8 cellular contexts compared by ENCODE assay signal in genomic region chr12:122368361-122369073, GRCh38. TPM values are rescaled to one million over a fixed set of nuclear protein-coding genes. Genes with fewer than 3 reads are reported as not detected.
DNase-seq lines count a peak whose midpoint lies in the region; ATAC-seq and TF ChIP-seq lines count a peak whose summit lies in the region.

No MANE protein-coding gene starts in this region.

- H3K23ac ChIP-seq in H9 (ENCODE audit: insufficient read length, low read depth, low read length) = no peak overlapping the region

- peaks cover 0 to 9% (median 4%) of the 10 kb centered on the region in 3 experiments; a peak in 4 of 7 replicates for H3K36me3 Mint-ChIP-seq in H9 (ENCODE audit: insufficient read depth in 1 of 3, low read depth in 3 of 3)
- peaks cover 14% of the 10 kb centered on the region for H3K36me3 Mint-ChIP-seq in activated naive CD8-positive, alpha-beta T cell treated with anti-CD3 and anti-CD28 coated beads, Interleukin-2, amount 50 U/mL, for 24 hours (ENCODE audit: low read depth)
- peaks cover 4% of the 10 kb centered on the region for H3K36me3 Mint-ChIP-seq in T-helper 17 cell (ENCODE audit: low read depth)

- no peaks in the 10 kb centered on the region for H3K23me2 ChIP-seq in H9 (ENCODE audit: insufficient read length, low read depth, low read length, poor library complexity, severe bottlenecking)

- H3K9me2 ChIP-seq in PC-3 (replicated peaks; ENCODE audit: low read length) = no peaks in the 10 kb centered on the region

- H3K4me1 Mint-ChIP-seq in H9 (peaks cover 8 to 11% of the 10 kb centered on the region in 2 experiments), T-helper 17 cell (peaks cover 14% of the 10 kb centered on the region)
- H3K4me1 Mint-ChIP-seq in activated naive CD8-positive, alpha-beta T cell treated with anti-CD3 and anti-CD28 coated beads, Interleukin-2, amount 50 U/mL, for 24 hours = peaks cover 15% of the 10 kb centered on the region

- ATAC-seq in PC-3 (peak; percentile 28), T-helper 17 cell (no peak)
- ATAC-seq in activated naive CD8-positive, alpha-beta T cell treated with anti-CD3 and anti-CD28 coated beads, Interleukin-2, amount 50 U/mL, for 24 hours = no peak

- intact Hi-C loops in PC-3 (cut with micrococcal nuclease) = no loop called here

- no peak overlapping the region for H2BK20ac ChIP-seq in H9 (ENCODE audit: low read depth, low read length, poor library complexity, severe bottlenecking)

- H2AFZ ChIP-seq in H9 (ENCODE audit: low read length) (no peak overlapping the region), PC-3 (ENCODE audit: low read length) (no peak overlapping the region)

- H3K79me2 ChIP-seq in H9 (ENCODE audit: insufficient read depth, low read length) (no peaks in the 10 kb centered on the region), PC-3 (ENCODE audit: low read length) (peaks cover 59% of the 10 kb centered on the region)

- BruUV-seq in PC-3 (replicated peaks; lab: Mats Ljungman, UMichigan) = no TSS peak

- peaks cover 2% of the 10 kb centered on the region; the same call in 1 of the 2 replicates for H3K4me1 ChIP-seq in H9 (ENCODE audit: insufficient read depth, low read length)
- peaks cover 19% of the 10 kb centered on the region for H3K4me1 ChIP-seq in PC-3 (ENCODE audit: insufficient read depth, low read length)

- H4K8ac ChIP-seq in H9 (replicated peaks; ENCODE audit: insufficient read length, low read depth, low read length) = no peak overlapping the region

- H2BK15ac ChIP-seq in H9 (ENCODE audit: low read depth, low read length) = no peak overlapping the region

- no peak overlapping the region for H3K4ac ChIP-seq in H9 (ENCODE audit: low read depth, low read length)

- H3K9ac ChIP-seq in H9 (ENCODE audit: extremely low read depth, insufficient read length, low read length) (no peak overlapping the region), PC-3 (ENCODE audit: low read length) (no peak overlapping the region)

- H2AK5ac ChIP-seq in H9 (ENCODE audit: insufficient read length, low read length) = no peak overlapping the region

- TF ChIP-seq CTCF in H9 (conservative IDR thresholded peaks at IDR 0.05) = no peak
- TF ChIP-seq CTCF in PC-3 (conservative IDR thresholded peaks at IDR 0.05; ENCODE audit: low read depth, low read length) = no peak
- no peak for TF ChIP-seq CTCF in fibroblast of the aortic adventitia (IDR thresholded peaks at IDR 0.05; ENCODE audit: insufficient read depth, low read length)

- POLR2A ChIA-PET in PC-3 (lab: Charles Lee; ENCODE audit: unreplicated experiment) = interaction anchor here (0.5 kb wide), 1 partner anchor 130 kb away, joined by 5 read pairs; no protein-coding TSS in a partner anchor

- H3K27me3 ChIP-seq in H9 (ENCODE audit: insufficient read depth, low read length) (no peaks in the 10 kb centered on the region), PC-3 (ENCODE audit: low read length) (no peaks in the 10 kb centered on the region)

- no peak overlapping the region for H2BK5ac ChIP-seq in H9 (ENCODE audit: insufficient read length, low read length)

- CTCF ChIA-PET in PC-3 (lab: Charles Lee) = no interaction called here

- H3K27me3 Mint-ChIP-seq in H9 (ENCODE audit: low read depth) (no peaks in the 10 kb centered on the region), T-helper 17 cell (no peaks in the 10 kb centered on the region)
- no peaks in the 10 kb centered on the region for H3K27me3 Mint-ChIP-seq in activated naive CD8-positive, alpha-beta T cell treated with anti-CD3 and anti-CD28 coated beads, Interleukin-2, amount 50 U/mL, for 24 hours

- no peak overlapping the region for H4K91ac ChIP-seq in H9 (ENCODE audit: insufficient read length, low read depth, low read length)

- H3K9me3 ChIP-seq in H9 (ENCODE audit: control insufficient read depth, low read depth, low read length) (no peaks in the 10 kb centered on the region), PC-3 (ENCODE audit: low read length) (no peaks in the 10 kb centered on the region), T-helper 17 cell (ENCODE audit: control insufficient read depth, low read length, poor library complexity, severe bottlenecking) (no peaks in the 10 kb centered on the region)

- H3K27ac ChIP-seq in H9 (ENCODE audit: insufficient read length, low read depth, low read length) = no peak overlapping the region
- 0 out of 2 replicates have a peak overlapping the region, but pooled peaks have one; percentile 6 for H3K27ac ChIP-seq in PC-3 (ENCODE audit: low read length)
- H3K27ac ChIP-seq in skin epidermis = peak overlapping the region in 13 of 21 experiments; percentile 3 to 74 (median 25)

- H4K20me1 ChIP-seq in H9 (ENCODE audit: control insufficient read depth, insufficient read depth, insufficient read length) = no peaks in the 10 kb centered on the region
- H4K20me1 ChIP-seq in PC-3 (ENCODE audit: low read length) = no peaks in the 10 kb centered on the region

- DNase-seq in H9 (no peak), PC-3 (peak; percentile 35), fibroblast of the aortic adventitia (ENCODE audit: low read depth) (peak; percentile 47), T-helper 17 cell (no peak)
- no peak for DNase-seq in activated naive CD8-positive, alpha-beta T cell treated with anti-CD3 and anti-CD28 coated beads, Interleukin-2, amount 50 U/mL, for 24 hours
- no peak for DNase-seq in activated naive CD4-positive, alpha-beta T cell (lab: John Stamatoyannopoulos, UW)
- DNase-seq in stimulated activated CD4-positive, alpha-beta T cell treated with anti-CD3 and anti-CD28 coated beads, Interleukin-1b, Interleukin-23, amount 100 ng/mL, for 48 hours = no peak

- H3K4me2 ChIP-seq in H9 (ENCODE audit: insufficient read depth, insufficient read length, low read length) = no peak overlapping the region
- H3K4me2 ChIP-seq in PC-3 (ENCODE audit: low read length) = 0 out of 2 replicates have a peak overlapping the region, but pooled peaks have one; percentile 14

- H4K5ac ChIP-seq in H9 (ENCODE audit: insufficient read length, low read depth, low read length) = no peak overlapping the region

- H3K4me3 Mint-ChIP-seq in H9 (no peak overlapping the region), T-helper 17 cell (no peak overlapping the region)
- H3K4me3 Mint-ChIP-seq in activated naive CD8-positive, alpha-beta T cell treated with anti-CD3 and anti-CD28 coated beads, Interleukin-2, amount 50 U/mL, for 24 hours = no peak overlapping the region

- H3K4me3 ChIP-seq in PC-3 (ENCODE audit: low read length) (no peak overlapping the region), fibroblast of the aortic adventitia (ENCODE audit: low read depth, low read length) (no peak overlapping the region), skin epidermis (no peak overlapping the region)

- no peaks in the 10 kb centered on the region for H3K79me1 ChIP-seq in H9 (ENCODE audit: insufficient read depth, low read depth, low read length, poor library complexity, severe bottlenecking)

- H3K18ac ChIP-seq in H9 (ENCODE audit: insufficient read length, low read depth, low read length) = no peak overlapping the region

- no peak overlapping the region for H3K56ac ChIP-seq in H9 (ENCODE audit: insufficient read length, low read depth, low read length)

- no peak overlapping the region for H3T11ph ChIP-seq in H9 (ENCODE audit: low read length)

- peak overlapping the region; percentile 22 to 69 (median 40); a peak in 4 of 7 replicates for H3K27ac Mint-ChIP-seq in H9
- no peak overlapping the region for H3K27ac Mint-ChIP-seq in activated naive CD8-positive, alpha-beta T cell treated with anti-CD3 and anti-CD28 coated beads, Interleukin-2, amount 50 U/mL, for 24 hours
- H3K27ac Mint-ChIP-seq in T-helper 17 cell = no peak overlapping the region

- no peak overlapping the region for H2BK120ac ChIP-seq in H9 (ENCODE audit: low read depth, low read length, poor library complexity, severe bottlenecking)

- no peak overlapping the region for H3K14ac ChIP-seq in H9 (ENCODE audit: insufficient read depth, low read length)

- H3F3A ChIP-seq in PC-3 (ENCODE audit: low read length, unreplicated experiment) = no peaks in the 10 kb centered on the region

- WGBS in H9 (ENCODE audit: extremely low coverage, insufficient read length, low lambda C conversion rate) = no CpG with 5 or more reads among the region's 10 CpGs

- peaks cover 13% of the 10 kb centered on the region for H3K36me3 ChIP-seq in PC-3 (ENCODE audit: low read depth, low read length)

- H3K9me3 Mint-ChIP-seq in H9 = no peaks in the 10 kb centered on the region
- H3K9me3 Mint-ChIP-seq in activated naive CD8-positive, alpha-beta T cell treated with anti-CD3 and anti-CD28 coated beads, Interleukin-2, amount 50 U/mL, for 24 hours = no peaks in the 10 kb centered on the region

- H2BK12ac ChIP-seq in H9 (ENCODE audit: insufficient read length, low read depth, low read length) = no peak overlapping the region

RNA-seq across cellular contexts. Expression of gene CLIP1, which starts 54.0 kb away (rescaled TPM):
- total RNA-seq in H9 (2021) (20.1 and 23.6 TPM in 2 replicates), PC-3 (2014; rRNA removed) (46.4 and 57.9 TPM in 2 replicates), fibroblast of the aortic adventitia (ENCODE audit: low replicate concordance) (80.3 and 121 TPM in 2 replicates), T-helper 17 cell (10 to 100 TPM; 72.4 to 81.1 TPM)

Comparison
In these comparisons a context has a peak if more than half of its experiments do, and no peak if none do; other contexts are left out.
1. DNase-seq: peak in PC-3 (single experiment) and fibroblast of the aortic adventitia (single experiment); none in H9 (single experiment), activated naive CD8-positive, alpha-beta T cell treated with anti-CD3 and anti-CD28 coated beads, Interleukin-2, amount 50 U/mL, for 24 hours (single experiment), T-helper 17 cell (0 of 3), activated naive CD4-positive, alpha-beta T cell (0 of 4) and stimulated activated CD4-positive, alpha-beta T cell treated with anti-CD3 and anti-CD28 coated beads, Interleukin-1b, Interleukin-23, amount 100 ng/mL, for 48 hours (single experiment).
2. H3K27ac Mint-ChIP-seq: peak in H9 (3 of 3); none in activated naive CD8-positive, alpha-beta T cell treated with anti-CD3 and anti-CD28 coated beads, Interleukin-2, amount 50 U/mL, for 24 hours (single experiment) and T-helper 17 cell (single experiment).